In genomic region chr11:134110252-134110651, GRCh38 we compare ENCODE assay signal across 2 cellular contexts.
TF ChIP-seq lines count a peak whose summit lies in the region.

No MANE protein-coding gene starts in this region.

TF ChIP-seq in HepG2, 621 proteins besides CTCF, POLR2A, EP300 and RAD21:
- TF ChIP-seq MAFF (IDR thresholded peaks at IDR 0.05; ENCODE audit: low read depth, low read length) = peak; percentile 15; the same call in 1 of the 2 replicates
- TF ChIP-seq ZBTB3 (CRISPR knock-in tag; IDR thresholded peaks at IDR 0.05; ENCODE audit: borderline replicate concordance, low read depth) = no peak
- TF ChIP-seq MAFK (conservative IDR thresholded peaks at IDR 0.05 in 1 of 2, IDR thresholded peaks at IDR 0.05 in 1 of 2; ENCODE audit: low read length in 2 of 2) = peak; percentile 11 to 58; a peak in 1 of 4 replicates

TF ChIP-seq in K562, 482 proteins besides CTCF, POLR2A, EP300 and RAD21:
- TF ChIP-seq ZNF165 (CRISPR knock-in tag; IDR thresholded peaks at IDR 0.05; ENCODE audit: borderline replicate concordance) (no peak), ZNF551 (CRISPR knock-in tag; IDR thresholded peaks at IDR 0.05) (no peak), ZNF316 (IDR thresholded peaks at IDR 0.05) (peak; percentile 58), C11orf30 (IDR thresholded peaks at IDR 0.05; ENCODE audit: low read depth) (0 out of 2 replicates have a peak, but pooled peaks have one; percentile 11), ZMIZ1 (IDR thresholded peaks at IDR 0.05; ENCODE audit: low read depth in 2 of 2, low read length in 2 of 2) (no peak), CBFA2T3 (IDR thresholded peaks at IDR 0.05) (no peak)
